26 cellular contexts compared by ENCODE assay signal in the genomic region with DNA sequence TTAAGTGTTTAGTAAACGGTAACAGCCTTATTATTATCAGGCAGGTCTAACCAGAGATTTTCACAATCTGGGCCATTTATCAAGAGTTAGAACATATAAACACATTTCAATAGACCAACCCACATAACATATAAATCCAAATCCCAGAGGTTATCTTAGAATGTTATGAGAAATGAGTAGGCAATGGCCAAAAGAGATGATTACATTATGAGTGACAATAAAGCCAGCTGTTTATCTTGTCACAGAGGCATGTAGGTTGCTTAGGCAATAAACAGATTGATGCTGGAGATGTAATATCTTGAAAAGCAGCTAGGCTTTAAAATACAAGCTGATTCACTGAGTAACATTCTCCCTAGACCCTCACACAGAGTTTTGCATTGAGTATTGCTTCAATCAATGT.
"Had no signal": no experiment of that assay in that cellular context is flagged by ENCODE, and none has a peak within 500 bp of the region (broad histone marks: within the 10 kb centered on the region; RNA-seq: fewer than 3 reads in every experiment).

No MANE protein-coding gene starts in this region.

- H3K27ac Mint-ChIP-seq: mesothelial cell of epicardium, natural killer cell, nephron progenitor cell, neural progenitor cell, progenitor cell of endocrine pancreas had no signal

- H3K4me3 Mint-ChIP-seq: mesothelial cell of epicardium; naive B cell; natural killer cell; nephron progenitor cell; neural progenitor cell; stimulated activated naive B cell treated with anti-CD40 and anti-IgM and Interleukin-4, amounts not matched to agents 10 μg/mL and 1 μg/mL and 100 μg/mL, for 72 hours had no signal

- DNase-seq: islet precursor cell; left ventricle myocardium inferior; naive B cell; natural killer cell; nephron progenitor cell; occipital lobe; right lobe of liver; stimulated activated CD4-positive, alpha-beta T cell treated with anti-CD3 and anti-CD28 coated beads, Interleukin-12 subunit alpha, Interleukin-12 subunit beta, amount 100 ng/mL, for 4 hours; stimulated activated CD4-positive, alpha-beta T cell treated with anti-CD3 and anti-CD28 coated beads, Interleukin-15, amount 100 ng/mL, for 24 hours; stimulated activated CD4-positive, alpha-beta T cell treated with anti-CD3 and anti-CD28 coated beads, Interleukin-2, amount 100 ng/mL, for 24 hours; stimulated activated CD4-positive, alpha-beta T cell treated with anti-CD3 and anti-CD28 coated beads, Interleukin-4, amount 100 ng/mL, for 1 hour; stimulated activated naive B cell treated with anti-CD40 and anti-IgM and Interleukin-4, amounts not matched to agents 10 μg/mL and 1 μg/mL and 100 μg/mL, for 72 hours; stimulated activated naive CD8-positive, alpha-beta T cell treated with anti-CD3 and anti-CD28 coated beads, Interleukin-15, Interleukin-2, amounts not matched to agents 100 U/mL and 50 U/mL, for 24 hours; stomach; testis; thyroid gland; transverse colon; upper lobe of left lung had no signal

- H2AFZ ChIP-seq: neural progenitor cell, parathyroid adenoma had no signal

- H3K4me1 Mint-ChIP-seq: natural killer cell had no signal

- H3K27ac ChIP-seq: left ventricle myocardium inferior, neural progenitor cell, neutrophil, parathyroid adenoma, right atrium auricular region, right lobe of liver, stomach, testis, thyroid gland, transverse colon, upper lobe of left lung, vagina had no signal

- H3K4me1 ChIP-seq: left ventricle myocardium inferior, parathyroid adenoma, right atrium auricular region, right lobe of liver, stomach, testis, thyroid gland, transverse colon, upper lobe of left lung, vagina had no signal

- H3K9me3 Mint-ChIP-seq: mesothelial cell of epicardium, naive B cell, natural killer cell, nephron progenitor cell, neural progenitor cell had no signal

- ATAC-seq: natural killer cell; right lobe of liver; stimulated activated naive B cell treated with anti-CD40 and anti-IgM and Interleukin-4, amounts not matched to agents 10 μg/mL and 1 μg/mL and 100 μg/mL, for 72 hours; stimulated activated naive CD8-positive, alpha-beta T cell treated with anti-CD3 and anti-CD28 coated beads, Interleukin-15, Interleukin-2, amounts not matched to agents 100 U/mL and 50 U/mL, for 24 hours had no signal

- H3K4me3 ChIP-seq: left ventricle myocardium inferior, lung, neural progenitor cell, right atrium auricular region, right lobe of liver, stomach, testis, thyroid gland, transverse colon, upper lobe of left lung, vagina had no signal

- H3K9ac ChIP-seq: neural progenitor cell, parathyroid adenoma had no signal

- H3K27me3 ChIP-seq: neural progenitor cell, neutrophil, right atrium auricular region, right lobe of liver, stomach, testis, thyroid gland, transverse colon, upper lobe of left lung, vagina had no signal

- H3K36me3 ChIP-seq: left ventricle myocardium inferior, neural progenitor cell, neutrophil, right atrium auricular region, right lobe of liver, stomach, thyroid gland, transverse colon, upper lobe of left lung, vagina had no signal

- H3K4me2 ChIP-seq: neural progenitor cell had no signal

- H3K36me3 Mint-ChIP-seq: mesothelial cell of epicardium; naive B cell; natural killer cell; neural progenitor cell; stimulated activated naive B cell treated with anti-CD40 and anti-IgM and Interleukin-4, amounts not matched to agents 10 μg/mL and 1 μg/mL and 100 μg/mL, for 72 hours had no signal

- H3K79me2 ChIP-seq: parathyroid adenoma had no signal

- H3K9me3 ChIP-seq: left ventricle myocardium inferior, neutrophil, right atrium auricular region, right lobe of liver, stomach, testis, thyroid gland, transverse colon, upper lobe of left lung, vagina had no signal
